18 cellular contexts compared by ENCODE assay signal in the genomic region with DNA sequence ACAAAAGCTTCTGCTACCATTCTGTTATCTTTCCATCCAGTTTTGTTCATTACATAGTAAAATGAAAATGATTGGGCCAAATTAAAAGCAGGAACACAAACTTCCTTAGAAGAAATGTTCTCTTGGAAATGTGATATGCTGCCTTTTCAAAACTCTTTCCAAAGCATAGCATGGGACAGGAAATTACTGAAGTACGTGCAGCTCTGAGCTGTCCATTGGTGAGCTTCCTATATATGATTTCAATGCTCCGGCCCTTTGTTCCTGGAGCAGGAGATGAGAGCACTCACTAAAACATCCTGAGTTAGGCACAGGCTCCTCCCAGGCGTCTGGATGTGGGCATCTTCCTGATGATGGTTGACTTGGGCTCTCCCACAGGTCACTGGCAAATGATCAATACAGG. TPM values are rescaled to one million over a fixed set of nuclear protein-coding genes. Genes with fewer than 3 reads are reported as not detected.
DNase-seq lines count a peak whose midpoint lies in the region; ATAC-seq and TF ChIP-seq lines count a peak whose summit lies in the region.
"Had no signal": no experiment of that assay in that cellular context is flagged by ENCODE, and none has a peak within 500 bp of the region (broad histone marks: within the 10 kb centered on the region; RNA-seq: fewer than 3 reads in every experiment).

No MANE protein-coding gene starts in this region.

- H3K18ac ChIP-seq in IMR-90 (ENCODE audit: low read depth, low read length): no peak overlapping the region

- in situ Hi-C loops in IMR-90 (cut with MboI; ENCODE audit: low sequenced_read_pairs): loop anchor here (10.0 kb wide), 1 partner anchor 564 kb away; no protein-coding TSS in a partner anchor
- in situ Hi-C loops in GM13976 (cut with MboI; ENCODE audit: low sequenced_read_pairs, unreplicated experiment): no loop called here

- H3K27me3 ChIP-seq in IMR-90 (ENCODE audit: control insufficient read depth, insufficient read depth, low read length): peaks cover 2% of the 10 kb centered on the region; the same call in 1 of the 2 replicates
- H3K27me3 ChIP-seq: BLaER1 had no signal

- no peak for TF ChIP-seq CTCF in IMR-90 (conservative IDR thresholded peaks at IDR 0.05; ENCODE audit: low read depth, low read length)
- no peak for TF ChIP-seq CTCF in cardiac fibroblast (IDR thresholded peaks at IDR 0.05; ENCODE audit: low read depth, low read length)
- no peak for TF ChIP-seq CTCF in fibroblast of the aortic adventitia (IDR thresholded peaks at IDR 0.05; ENCODE audit: insufficient read depth, low read length)
- TF ChIP-seq CTCF in GM13976 (IDR thresholded peaks at IDR 0.05; ENCODE audit: borderline replicate concordance, control extremely low read depth, extremely low read depth, insufficient read depth, missing control alignments): no peak

- H3K23ac ChIP-seq in IMR-90 (ENCODE audit: low read depth, low read length): no peak overlapping the region

- no peak for TF ChIP-seq RAD21 in IMR-90 (IDR thresholded peaks at IDR 0.05; ENCODE audit: low read length)

- H3K9me1 ChIP-seq in IMR-90 (ENCODE audit: insufficient read depth, low read length): no peaks in the 10 kb centered on the region

- no peaks in the 10 kb centered on the region for H3K9me3 ChIP-seq in IMR-90 (ENCODE audit: control insufficient read depth, insufficient read depth, low read length)
- H3K9me3 ChIP-seq: BLaER1 had no signal

- H4K20me1 ChIP-seq in IMR-90 (ENCODE audit: insufficient read depth, low read length): no peaks in the 10 kb centered on the region
- H4K20me1 ChIP-seq: BLaER1 had no signal

- no peak overlapping the region for H3K4ac ChIP-seq in IMR-90 (ENCODE audit: low read depth, low read length)

- no peak overlapping the region; the same call in 1 of the 2 replicates for H2BK20ac ChIP-seq in IMR-90 (ENCODE audit: low read depth, low read length)

- no peak overlapping the region for H3K4me2 ChIP-seq in IMR-90 (ENCODE audit: low read depth, low read length)
- H3K4me2 ChIP-seq: BLaER1 had no signal

- no peaks in the 10 kb centered on the region for H3K79me1 ChIP-seq in IMR-90 (ENCODE audit: low read depth in 1 of 2, low read length in 2 of 2)

- H3K4me3 ChIP-seq in IMR-90 (ENCODE audit: insufficient read depth, low read depth, low read length): no peak overlapping the region
- no peak overlapping the region for H3K4me3 ChIP-seq in cardiac fibroblast (replicated peaks in 1 of 2; ENCODE audit: low read depth in 2 of 2, low read length in 2 of 2)
- no peak overlapping the region for H3K4me3 ChIP-seq in fibroblast of the aortic adventitia (ENCODE audit: low read depth, low read length)
- H3K4me3 ChIP-seq: BLaER1, SK-N-MC had no signal

- no peak for ATAC-seq in IMR-90 (ENCODE audit: low read depth)
- no peak for ATAC-seq in GM18505 (IDR thresholded peaks at IDR 0.05; ENCODE audit: unreplicated experiment)

- H3K56ac ChIP-seq in IMR-90 (ENCODE audit: extremely low read depth, insufficient read depth, low read length): no peak overlapping the region

- H2BK5ac ChIP-seq in IMR-90 (ENCODE audit: low read depth, low read length, poor library complexity, severe bottlenecking): no peak overlapping the region

- intact Hi-C loops in IMR-90 (cut with micrococcal nuclease): no loop called here

- H4K5ac ChIP-seq in IMR-90 (ENCODE audit: low read depth, low read length): no peak overlapping the region

- TF ChIP-seq POLR2A in IMR-90 (IDR thresholded peaks at IDR 0.05; ENCODE audit: low read depth, low read length) (no peak), GM18505 (IDR thresholded peaks at IDR 0.05; ENCODE audit: borderline replicate concordance, extremely low read depth, insufficient read depth, insufficient read length) (no peak)

- H2BK15ac ChIP-seq in IMR-90 (ENCODE audit: low read depth, low read length): no peak overlapping the region

- H2AK5ac ChIP-seq in IMR-90 (ENCODE audit: low read depth, low read length): no peak overlapping the region

- peak overlapping the region; percentile 48 for H2AFZ ChIP-seq in IMR-90 (replicated peaks; ENCODE audit: low read length, poor library complexity)

- H4K91ac ChIP-seq in IMR-90 (ENCODE audit: insufficient read depth, low read depth, low read length): no peak overlapping the region

- BruUV-seq in IMR-90 (replicated peaks; lab: Mats Ljungman, UMichigan): no TSS peak

- no CpG with 5 or more reads among the region's 3 CpGs for WGBS in IMR-90 (ENCODE audit: extremely low coverage in 2 of 2, insufficient read length in 1 of 2), 2 experiments

- H3K14ac ChIP-seq in IMR-90 (replicated peaks; ENCODE audit: low read depth, low read length): no peak overlapping the region

- no peak overlapping the region for H3K9ac ChIP-seq in IMR-90 (ENCODE audit: low read depth, low read length)
- H3K9ac ChIP-seq: BLaER1 had no signal

- POLR2A ChIA-PET in IMR-90 (lab: Charles Lee; ENCODE audit: unreplicated experiment): no interaction called here

- CTCF ChIA-PET in IMR-90 (lab: Yijun Ruan, JAX): interaction anchor here (0.7 to 0.9 kb wide), 2 partner anchors 9 to 64 kb away, joined by 3 to 4 read pairs; no protein-coding TSS in a partner anchor

- no peak overlapping the region for H2AK9ac ChIP-seq in IMR-90 (replicated peaks; ENCODE audit: low read depth, low read length, poor library complexity)

- no peak for DNase-seq in IMR-90
- DNase-seq in cardiac fibroblast (ENCODE audit: low read depth in 2 of 2): peak; percentile 39 to 72
- DNase-seq in fibroblast of the aortic adventitia (ENCODE audit: low read depth): peak; percentile 55
- DNase-seq in OCI-M1 (lab: John Stamatoyannopoulos, UW): no peak
- DNase-seq in amygdala (lab: John Stamatoyannopoulos, UW): no peak
- DNase-seq in GM13976 (ENCODE audit: low spot score): no peak
- DNase-seq: ACHN; CD4-positive, alpha-beta T cell; COR-L47; NCI-H1105 treated with DMSO at 0.1 percent for 48 hours; NCI-H1694; NCI-H2081; NCI-H2171; NCI-H526; SHP77 had no signal

- no peaks in the 10 kb centered on the region for H3K36me3 ChIP-seq in IMR-90 (ENCODE audit: control insufficient read depth, insufficient read depth, low read length)
- H3K36me3 ChIP-seq: BLaER1 had no signal

- dilution Hi-C loops in IMR-90 (cut with HindIII; ENCODE audit: low sequenced_read_pairs, unreplicated experiment): no loop called here

- H4K8ac ChIP-seq in IMR-90 (ENCODE audit: low read depth in 2 of 2, low read length in 2 of 2): no peak overlapping the region

- no peak overlapping the region for H3K27ac ChIP-seq in IMR-90 (ENCODE audit: insufficient read depth, low read length)
- H3K27ac ChIP-seq: BLaER1, SK-N-MC had no signal

- H3K4me1 ChIP-seq in IMR-90 (ENCODE audit: control insufficient read depth, insufficient read depth, low read length): no peaks in the 10 kb centered on the region

- no peak overlapping the region for H2BK120ac ChIP-seq in IMR-90 (ENCODE audit: low read depth, low read length)

TF ChIP-seq in IMR-90, 13 proteins besides CTCF, POLR2A, EP300 and RAD21:
- TF ChIP-seq, protein P1, sequence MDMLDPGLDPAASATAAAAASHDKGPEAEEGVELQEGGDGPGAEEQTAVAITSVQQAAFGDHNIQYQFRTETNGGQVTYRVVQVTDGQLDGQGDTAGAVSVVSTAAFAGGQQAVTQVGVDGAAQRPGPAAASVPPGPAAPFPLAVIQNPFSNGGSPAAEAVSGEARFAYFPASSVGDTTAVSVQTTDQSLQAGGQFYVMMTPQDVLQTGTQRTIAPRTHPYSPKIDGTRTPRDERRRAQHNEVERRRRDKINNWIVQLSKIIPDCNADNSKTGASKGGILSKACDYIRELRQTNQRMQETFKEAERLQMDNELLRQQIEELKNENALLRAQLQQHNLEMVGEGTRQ (IDR thresholded peaks at IDR 0.05; ENCODE audit: low read depth, low read length): no peak
- TF ChIP-seq NFE2L2 (IDR thresholded peaks at IDR 0.05; ENCODE audit: low read depth, low read length): no peak
- no peak for TF ChIP-seq SMC3 (IDR thresholded peaks at IDR 0.05; ENCODE audit: low read depth, low read length)
- no peak for TF ChIP-seq BHLHE40 (IDR thresholded peaks at IDR 0.05; ENCODE audit: low read depth, low read length)
- TF ChIP-seq CEBPB (IDR thresholded peaks at IDR 0.05; ENCODE audit: low read depth, low read length): no peak
- TF ChIP-seq RFX5 (IDR thresholded peaks at IDR 0.05; ENCODE audit: low read depth, low read length): no peak
- TF ChIP-seq MAZ (IDR thresholded peaks at IDR 0.05; ENCODE audit: borderline replicate concordance, low read depth, low read length): no peak
- TF ChIP-seq RCOR1 (IDR thresholded peaks at IDR 0.05; ENCODE audit: insufficient replicate concordance, low read length): no peak
- TF ChIP-seq CHD1 (IDR thresholded peaks at IDR 0.05; ENCODE audit: low read depth, low read length): no peak
- TF ChIP-seq MXI1 (IDR thresholded peaks at IDR 0.05; ENCODE audit: borderline replicate concordance, low read depth, low read length): no peak
- TF ChIP-seq MAFK (IDR thresholded peaks at IDR 0.05; ENCODE audit: low read depth, low read length): no peak
- TF ChIP-seq, protein P2, sequence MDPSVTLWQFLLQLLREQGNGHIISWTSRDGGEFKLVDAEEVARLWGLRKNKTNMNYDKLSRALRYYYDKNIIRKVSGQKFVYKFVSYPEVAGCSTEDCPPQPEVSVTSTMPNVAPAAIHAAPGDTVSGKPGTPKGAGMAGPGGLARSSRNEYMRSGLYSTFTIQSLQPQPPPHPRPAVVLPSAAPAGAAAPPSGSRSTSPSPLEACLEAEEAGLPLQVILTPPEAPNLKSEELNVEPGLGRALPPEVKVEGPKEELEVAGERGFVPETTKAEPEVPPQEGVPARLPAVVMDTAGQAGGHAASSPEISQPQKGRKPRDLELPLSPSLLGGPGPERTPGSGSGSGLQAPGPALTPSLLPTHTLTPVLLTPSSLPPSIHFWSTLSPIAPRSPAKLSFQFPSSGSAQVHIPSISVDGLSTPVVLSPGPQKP (IDR thresholded peaks at IDR 0.05; ENCODE audit: borderline replicate concordance, low read depth, low read length): no peak
- TF ChIP-seq FOS (IDR thresholded peaks at IDR 0.05; ENCODE audit: low read depth, low read length): no peak
TF ChIP-seq in IMR-90: peak in this region for 0.

RNA-seq across cellular contexts. Expression of a gene that starts 33.0 kb away (rescaled TPM):
- total RNA-seq in IMR-90 (2012; rRNA removed) (5.0 and 5.3 TPM in 2 replicates), fibroblast of the aortic adventitia (ENCODE audit: low replicate concordance) (12.3 and 31.2 TPM in 2 replicates)
- polyA plus RNA-seq in IMR-90 (2012; rRNA removed): 4.2 and 4.8 TPM in 2 replicates
- 1.7 and 6.2 TPM in 2 replicates for polyA plus RNA-seq in IMR-90 (2012; cell fraction: cytosol; rRNA removed)
- polyA plus RNA-seq in IMR-90 (2012; cell fraction: nucleus; rRNA removed; ENCODE audit: low replicate concordance): 1.5 and 9.7 TPM in 2 replicates
- total RNA-seq: CD4-positive, alpha-beta T cell had no signal

Comparison
In these comparisons a context has a peak if more than half of its experiments do, and no peak if none do; other contexts are left out.
1. DNase-seq: peak in cardiac fibroblast (2 of 2) and fibroblast of the aortic adventitia (single experiment); none in IMR-90 (single experiment), OCI-M1 (single experiment), amygdala (0 of 56) and GM13976 (single experiment).